Comparison of ENCODE assay signal across 26 cellular contexts in genomic region chr15:76260246-76260938, GRCh38.
"Had no signal": no experiment of that assay in that cellular context is flagged by ENCODE, and none has a peak within 500 bp of the region (broad histone marks: within the 10 kb centered on the region; RNA-seq: fewer than 3 reads in every experiment).

No MANE protein-coding gene starts in this region.

- H3K9me3 Mint-ChIP-seq: activated T-helper 17 cell treated with anti-CD3 and anti-CD28 coated beads, Interleukin-2, amount 50 U/mL, for 72 hours had no signal

- H3K27ac Mint-ChIP-seq: activated CD4-positive, alpha-beta T cell treated with anti-CD3 and anti-CD28 coated beads, Interleukin-2, amount 10 ng/mL, durations not matched to agents 7 days and 5 days; activated CD8-positive, alpha-beta T cell treated with anti-CD3 and anti-CD28 coated beads for 36 hours; activated naive CD8-positive, alpha-beta T cell; activated T-helper 17 cell treated with anti-CD3 and anti-CD28 coated beads, Interleukin-2, amount 50 U/mL, for 72 hours had no signal

- H3K4me1 ChIP-seq: body of pancreas, colonic mucosa had no signal

- DNase-seq: activated CD4-positive, alpha-beta T cell treated with anti-CD3 and anti-CD28 coated beads for 4 hours; activated CD4-positive, alpha-beta T cell treated with anti-CD3 and anti-CD28 coated beads, Interleukin-2, amount 10 ng/mL, durations not matched to agents 7 days and 5 days; activated CD4-positive, alpha-beta T cell treated with anti-CD3 and anti-CD28 coated beads, Interleukin-2, amount 50 U/mL, for 4 hours; activated CD4-positive, CD25-positive, alpha-beta regulatory T cell; activated CD4-positive, CD25-positive, alpha-beta regulatory T cell treated with anti-CD3 and anti-CD28 coated beads, Interleukin-2, amount 50 U/mL, for 72 hours; activated CD8-positive, alpha-beta memory T cell treated with anti-CD3 and anti-CD28 coated beads for 24 hours; activated CD8-positive, alpha-beta T cell treated with anti-CD3 and anti-CD28 coated beads for 36 hours; activated effector memory CD4-positive, alpha-beta T cell treated with Interleukin-2 at 50 U/mL for 16 hours; activated gamma-delta T cell treated with Interleukin-2 at 50 U/mL for 16 hours; activated naive CD4-positive, alpha-beta T cell treated with anti-CD3 and anti-CD28 coated beads, Interleukin-2, amount 50 U/mL, for 16 hours; activated naive CD4-positive, alpha-beta T cell treated with Interleukin-2 at 50 U/mL for 16 hours; activated T-cell treated with anti-CD3 and anti-CD28 coated beads, Interleukin-2, amount 50 U/mL, for 4 hours; amniotic stem cell; anterior cingulate cortex; body of pancreas; central memory CD4-positive, alpha-beta T cell; cerebellar nuclear complex; colonic mucosa; effector CD8-positive, alpha-beta T cell; foreskin fibroblast; head of caudate nucleus; T-helper 2 cell had no signal

- H3K27ac ChIP-seq: body of pancreas, cardiac muscle cell, colonic mucosa, epithelial cell of prostate had no signal

- H3K4me1 Mint-ChIP-seq: activated T-helper 17 cell treated with anti-CD3 and anti-CD28 coated beads, Interleukin-2, amount 50 U/mL, for 72 hours had no signal

- H3K4me3 ChIP-seq: body of pancreas, cardiac muscle cell, colonic mucosa had no signal

- ATAC-seq: activated CD8-positive, alpha-beta T cell treated with anti-CD3 and anti-CD28 coated beads for 36 hours; activated T-cell treated with anti-CD3 and anti-CD28 coated beads, Interleukin-2, amount 50 U/mL, for 4 hours; activated T-helper 17 cell treated with anti-CD3 and anti-CD28 coated beads, Interleukin-2, amount 50 U/mL, for 72 hours; body of pancreas had no signal

- H3K9me3 ChIP-seq: colonic mucosa had no signal

- H3K27me3 Mint-ChIP-seq: activated CD4-positive, alpha-beta T cell treated with anti-CD3 and anti-CD28 coated beads, Interleukin-2, amount 10 ng/mL, durations not matched to agents 7 days and 5 days; activated CD8-positive, alpha-beta T cell treated with anti-CD3 and anti-CD28 coated beads for 36 hours; activated naive CD8-positive, alpha-beta T cell; activated T-helper 17 cell treated with anti-CD3 and anti-CD28 coated beads, Interleukin-2, amount 50 U/mL, for 72 hours had no signal

- H3K4me3 Mint-ChIP-seq: activated CD4-positive, alpha-beta T cell treated with anti-CD3 and anti-CD28 coated beads, Interleukin-2, amount 10 ng/mL, durations not matched to agents 7 days and 5 days; activated CD8-positive, alpha-beta T cell treated with anti-CD3 and anti-CD28 coated beads for 36 hours; activated naive CD8-positive, alpha-beta T cell; activated T-cell treated with anti-CD3 and anti-CD28 coated beads, Interleukin-2, amount 50 U/mL, for 4 hours; activated T-helper 17 cell treated with anti-CD3 and anti-CD28 coated beads, Interleukin-2, amount 50 U/mL, for 72 hours had no signal

- H3K27me3 ChIP-seq: body of pancreas, cardiac muscle cell, colonic mucosa had no signal
